ENCODE assay signal across 8 cellular contexts in genomic region chr7:100428967-100429636, GRCh38. TPM values are rescaled to one million over a fixed set of nuclear protein-coding genes. Genes with fewer than 3 reads are reported as not detected.
A peak's percentile ranks its signal among the peaks of the same experiment; 100 is the strongest.
DNase-seq lines count a peak whose midpoint lies in the region; ATAC-seq and TF ChIP-seq lines count a peak whose summit lies in the region.

No MANE protein-coding gene starts in this region.

- peaks cover 4% of the 10 kb centered on the region; the same call in 1 of the 2 replicates for H3K9me3 Mint-ChIP-seq in WTC11

- no peak for TF ChIP-seq CTCF in WTC11 (IDR thresholded peaks at IDR 0.05)
- TF ChIP-seq CTCF in cardiac fibroblast (IDR thresholded peaks at IDR 0.05; ENCODE audit: low read depth, low read length) = peak; percentile 5

- peaks cover 31% of the 10 kb centered on the region for H3K79me2 ChIP-seq in ACC112 (ENCODE audit: control insufficient read depth, insufficient read depth, low read length, unreplicated experiment)

- H3K27ac Mint-ChIP-seq in WTC11 = peak overlapping the region; percentile 100

- no peak overlapping the region for H2AFZ ChIP-seq in ACC112 (ENCODE audit: low read length, unreplicated experiment)

- peak; percentile 99 for DNase-seq in NCI-H2227 treated with DMSO at 0.1 percent for 48 hours (lab: John Stamatoyannopoulos, UW)
- peak; percentile 100 for DNase-seq in WTC11 (ENCODE audit: low spot score)
- peak; percentile 100 for DNase-seq in cardiac fibroblast (ENCODE audit: low read depth in 2 of 2)
- DNase-seq in iPS-NIHi11 (ENCODE audit: low spot score) = peak; percentile 88

- CTCF ChIA-PET in WTC11 (lab: Charles Lee) = interaction anchor here (0.6 to 3.2 kb wide), 19 partner anchors 14 to 276 kb away, joined by 3 to 20 read pairs (median 4); partner anchors contain the start of genes FBXO24, LRCH4 and POP7

- ATAC-seq in GM18873 (IDR thresholded peaks at IDR 0.05; ENCODE audit: low FRiP score, unreplicated experiment) = peak; percentile 38
- ATAC-seq in HG03139 (IDR thresholded peaks at IDR 0.05; ENCODE audit: unreplicated experiment) = peak; percentile 37
- peak; percentile 68 for ATAC-seq in WTC11

- peaks cover 24% of the 10 kb centered on the region for H3K4me1 ChIP-seq in ACC112 (ENCODE audit: control insufficient read depth, insufficient read depth, low read length, unreplicated experiment)

- H3K36me3 Mint-ChIP-seq in WTC11 = peaks cover 25% of the 10 kb centered on the region

- H3K36me3 ChIP-seq in ACC112 (ENCODE audit: insufficient read depth, low read length) = 0 out of 2 replicates have a peak, but pooled peaks cover 7% of the 10 kb centered on the region

- H3K27ac ChIP-seq in ACC112 (ENCODE audit: low read depth, low read length) (peak overlapping the region; percentile 95), skin epidermis (peak overlapping the region; percentile 95 to 100 (median 99))

- POLR2A ChIA-PET in WTC11 (lab: Charles Lee) = interaction anchor here (0.5 to 3.0 kb wide), 20 partner anchors 13 to 865 kb away, joined by 3 to 25 read pairs (median 4); partner anchors contain the start of genes FBXO24, LAMTOR4, MOSPD3 and TSC22D4

- H3K27me3 ChIP-seq in ACC112 (ENCODE audit: insufficient read depth, low read length) = no peaks in the 10 kb centered on the region

- H3K27me3 Mint-ChIP-seq in WTC11 (ENCODE audit: low read depth) = peaks cover 30% of the 10 kb centered on the region

- peak overlapping the region; percentile 97 for H3K4me3 Mint-ChIP-seq in WTC11

- H3K4me3 ChIP-seq in ACC112 (ENCODE audit: low read depth, low read length) (peak overlapping the region; percentile 80), cardiac fibroblast (replicated peaks in 1 of 2; ENCODE audit: low read depth in 2 of 2, low read length in 2 of 2) (peak overlapping the region; percentile 84 to 87), skin epidermis (peak overlapping the region; percentile 60 to 94 (median 92))

- H3K4me1 Mint-ChIP-seq in WTC11 = peaks cover 26% of the 10 kb centered on the region

TF ChIP-seq in WTC11, 78 proteins besides CTCF, POLR2A, EP300 and RAD21 (continues in another document):
- no peak for TF ChIP-seq HMGXB4 (CRISPR knock-in tag; IDR thresholded peaks at IDR 0.05)
- TF ChIP-seq ZBTB21 (CRISPR knock-in tag; IDR thresholded peaks at IDR 0.05; ENCODE audit: borderline replicate concordance) = no peak; the same call in 1 of the 2 replicates
- TF ChIP-seq PRRX2 (CRISPR knock-in tag; IDR thresholded peaks at IDR 0.05) = no peak
- no peak for TF ChIP-seq ATF2 (CRISPR knock-in tag; IDR thresholded peaks at IDR 0.05; ENCODE audit: borderline replicate concordance, low read depth)
- TF ChIP-seq AFF4 (CRISPR knock-in tag; IDR thresholded peaks at IDR 0.05; ENCODE audit: borderline replicate concordance) = no peak
- no peak for TF ChIP-seq SMAD4 (CRISPR knock-in tag; IDR thresholded peaks at IDR 0.05)
- TF ChIP-seq ZBTB43 (CRISPR knock-in tag; IDR thresholded peaks at IDR 0.05) = no peak
- no peak for TF ChIP-seq OVOL2 (CRISPR knock-in tag; IDR thresholded peaks at IDR 0.05; ENCODE audit: borderline replicate concordance)
- TF ChIP-seq NFATC4 (CRISPR knock-in tag; IDR thresholded peaks at IDR 0.05) = peak; percentile 70; the same call in 1 of the 2 replicates
- TF ChIP-seq CREM (CRISPR knock-in tag; IDR thresholded peaks at IDR 0.05) = peak; percentile 83
- TF ChIP-seq CREB1 (CRISPR knock-in tag; IDR thresholded peaks at IDR 0.05) = peak; percentile 61; the same call in 1 of the 2 replicates
- peak; percentile 83 for TF ChIP-seq SP1 (CRISPR knock-in tag; conservative IDR thresholded peaks at IDR 0.05)
- TF ChIP-seq MAX (CRISPR knock-in tag; IDR thresholded peaks at IDR 0.05) = peak; percentile 95
- TF ChIP-seq ERG (CRISPR knock-in tag; IDR thresholded peaks at IDR 0.05) = peak; percentile 48; the same call in 1 of the 2 replicates

RNA-seq across cellular contexts. Expression of gene MEPCE, which starts 0.5 kb away (rescaled TPM):
- 41.9 to 49.6 TPM (median 47.7 TPM) in 3 replicates for total RNA-seq in WTC11 (2021)

RNA-seq across cellular contexts. Expression of gene ZCWPW1, which starts 0.6 kb away (rescaled TPM):
- 1.4 to 1.5 TPM (median 1.4 TPM) in 3 replicates for total RNA-seq in WTC11 (2021)

RNA-seq across cellular contexts. Expression of gene PPP1R35, which starts 7.2 kb away (rescaled TPM):
- 85.9 to 90.8 TPM (median 88.3 TPM) in 3 replicates for total RNA-seq in WTC11 (2021)

RNA-seq across cellular contexts. Expression of gene SPACDR, which starts 35.0 kb away (rescaled TPM):
- 0.33 to 0.48 TPM (median 0.39 TPM) in 3 replicates for total RNA-seq in WTC11 (2021)

RNA-seq across cellular contexts. Expression of gene TSC22D4, which starts 49.9 kb away (rescaled TPM):
- total RNA-seq in WTC11 (2021) = 27.5 to 34.5 TPM (median 29.7 TPM) in 3 replicates

Comparison
In these comparisons a context has a peak if more than half of its experiments do, and no peak if none do; other contexts are left out.
1. Peak in every context shown above with its lines: DNase-seq, ATAC-seq, H3K4me3 ChIP-seq and H3K27ac ChIP-seq.